Comparison of ENCODE assay signal across 1 cellular context in genomic region chr3:11637901-11638668, GRCh38.
TF ChIP-seq lines count a peak whose summit lies in the region.

No MANE protein-coding gene starts in this region.

TF ChIP-seq in IMR-90, 13 proteins besides CTCF, POLR2A, EP300 and RAD21 (continued from another document):
- TF ChIP-seq BHLHE40 (IDR thresholded peaks at IDR 0.05; ENCODE audit: low read depth, low read length) (peak; percentile 93), FOS (IDR thresholded peaks at IDR 0.05; ENCODE audit: low read depth, low read length) (0 out of 2 replicates have a peak, but pooled peaks have one; percentile 24), RCOR1 (IDR thresholded peaks at IDR 0.05; ENCODE audit: insufficient replicate concordance, low read length) (no peak), CEBPB (IDR thresholded peaks at IDR 0.05; ENCODE audit: low read depth, low read length) (no peak), USF2 (IDR thresholded peaks at IDR 0.05; ENCODE audit: low read depth, low read length) (peak; percentile 16; the same call in 1 of the 2 replicates)
